9 cellular contexts compared by ENCODE assay signal in the genomic region with DNA sequence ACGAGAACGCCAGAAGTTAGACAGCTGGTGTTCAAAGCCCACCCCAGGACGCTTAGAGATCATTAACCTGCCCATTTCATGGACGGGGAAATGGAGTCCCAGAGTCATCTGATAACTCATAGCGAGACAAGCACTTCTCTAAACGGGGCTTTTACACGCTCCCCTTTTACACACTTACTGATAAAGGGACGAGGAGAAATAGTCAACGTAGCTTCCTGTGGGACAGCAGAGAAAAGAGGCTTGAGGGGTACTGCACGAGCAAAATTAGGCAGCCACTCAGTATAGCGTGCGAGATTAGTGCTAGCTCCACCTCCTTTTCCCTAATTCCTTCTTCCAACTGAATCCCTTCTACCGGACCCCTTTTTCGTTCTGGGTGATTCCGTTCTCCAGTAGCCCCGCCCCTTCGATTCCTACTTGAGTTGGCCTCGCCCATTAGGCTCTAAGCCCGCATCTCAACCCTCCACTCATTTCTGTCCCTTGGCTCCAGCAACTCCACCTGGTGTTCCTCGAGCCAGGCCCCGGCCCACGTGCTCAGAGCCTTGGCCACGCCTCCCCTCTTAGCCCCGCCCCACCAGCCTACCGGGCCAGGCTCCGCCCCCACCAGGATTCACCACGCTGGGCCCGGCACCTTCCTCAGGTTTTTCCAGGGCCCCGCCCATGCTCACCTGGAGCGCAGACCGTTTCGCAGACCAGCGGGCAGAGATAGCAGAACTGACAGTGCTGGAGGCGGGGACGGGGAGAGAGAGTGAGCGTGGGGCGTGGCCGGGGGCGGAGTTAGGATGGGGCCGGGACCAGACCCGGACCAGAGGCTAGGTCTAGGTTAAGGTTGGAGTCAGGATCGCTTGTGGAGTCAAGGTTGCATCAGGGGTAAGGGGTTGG. TPM values are rescaled to one million over a fixed set of nuclear protein-coding genes. Genes with fewer than 3 reads are reported as not detected.
DNase-seq lines count a peak whose midpoint lies in the region; ATAC-seq and TF ChIP-seq lines count a peak whose summit lies in the region.
"Had no signal": no experiment of that assay in that cellular context is flagged by ENCODE, and none has a peak within 500 bp of the region (broad histone marks: within the 10 kb centered on the region; RNA-seq: fewer than 3 reads in every experiment).

No MANE protein-coding gene starts in this region.

- H3K4me3 ChIP-seq in Peyer's patch (peak overlapping the region in 3 of 4 donors; percentile 46 to 73 (median 63)), mammary epithelial cell (replicated peaks in 1 of 3; ENCODE audit: insufficient read depth in 1 of 3, low read depth in 2 of 3, low read length in 3 of 3) (no peak overlapping the region), stomach (peak overlapping the region; percentile 66 to 82 (median 70))

- TF ChIP-seq CTCF in Peyer's patch (IDR thresholded peaks at IDR 0.05) (no peak), mammary epithelial cell (conservative IDR thresholded peaks at IDR 0.05 in 1 of 2, IDR thresholded peaks at IDR 0.05 in 1 of 2; ENCODE audit: extremely low read depth in 1 of 2, insufficient read depth in 1 of 2, low read depth in 1 of 2, low read length in 2 of 2) (no peak), stomach (IDR thresholded peaks at IDR 0.05) (no peak)

- peak in 1 of 2 donors; percentile 58 for TF ChIP-seq POLR2A in Peyer's patch (IDR thresholded peaks at IDR 0.05)
- TF ChIP-seq POLR2A in stomach (IDR thresholded peaks at IDR 0.05) = no peak

- ATAC-seq in HG03135 (IDR thresholded peaks at IDR 0.05; ENCODE audit: unreplicated experiment) = no peak

- no peaks in the 10 kb centered on the region for H3K79me2 ChIP-seq in mammary epithelial cell (ENCODE audit: insufficient read depth, low read length)

- no peaks in the 10 kb centered on the region for H4K20me1 ChIP-seq in mammary epithelial cell (ENCODE audit: insufficient read depth, low read length)

- H3K4me1 ChIP-seq in Peyer's patch (peaks cover 4 to 30% (median 20%) of the 10 kb centered on the region in 4 donors), mammary epithelial cell (ENCODE audit: insufficient read depth, low read length) (peaks cover 19% of the 10 kb centered on the region), stomach (peaks cover 31 to 46% (median 40%) of the 10 kb centered on the region in 4 donors)

- 9% methylated on average over 23 of the region's 42 CpGs for WGBS in mammary epithelial cell (ENCODE audit: low coverage, missing lambda C conversion rate)
- WGBS in stomach, 5 donors = 4 to 9% (median 7%) methylated on average over 42 of the region's 42 CpGs

- H3K27ac ChIP-seq in Peyer's patch = peak overlapping the region in 3 of 4 donors; percentile 83 to 97 (median 87)
- H3K27ac ChIP-seq in mammary epithelial cell (ENCODE audit: insufficient read depth, low read depth, low read length) = no peak overlapping the region
- H3K27ac ChIP-seq in stomach = peak overlapping the region; percentile 72 to 92 (median 85)

- no peaks in the 10 kb centered on the region for H3K27me3 ChIP-seq in Peyer's patch
- H3K27me3 ChIP-seq in mammary epithelial cell (ENCODE audit: insufficient read depth, low read length) = no peaks in the 10 kb centered on the region
- H3K27me3 ChIP-seq in stomach = peaks cover 0 to 33% (median 0%) of the 10 kb centered on the region in 3 donors

- in situ Hi-C loops in mammary epithelial cell (cut with MboI; ENCODE audit: low sequenced_read_pairs in 2 of 2) = loop anchor here (10.0 kb wide), 2 partner anchors 53 to 57 kb away; no protein-coding TSS in a partner anchor

- H3K9me3 ChIP-seq in Peyer's patch (peaks cover 0 to 12% (median 0%) of the 10 kb centered on the region in 4 donors), mammary epithelial cell (replicated peaks; ENCODE audit: insufficient read depth, low read length) (no peaks in the 10 kb centered on the region), stomach (no peaks in the 10 kb centered on the region)

- peak; percentile 90 for DNase-seq in COLO829 (ENCODE audit: low spot score)
- DNase-seq in HuH-7.5 (ENCODE audit: low spot score) = peak; percentile 66
- DNase-seq in Peyer's patch = peak; percentile 22 to 99 (median 96)
- DNase-seq in mammary epithelial cell = peak; percentile 84
- DNase-seq in kidney tubule cell (ENCODE audit: low spot score) = peak; percentile 70
- peak; percentile 99 for DNase-seq in stomach
- no peak for DNase-seq in posterior vena cava (ENCODE audit: low spot score)

- CTCF ChIA-PET in mammary epithelial cell (lab: Charles Lee; ENCODE audit: low non-redundant PET) = no interaction called here

- dilution Hi-C loops in mammary epithelial cell (cut with HindIII; ENCODE audit: low sequenced_read_pairs) = no loop called here

- no peak overlapping the region for H3K9ac ChIP-seq in mammary epithelial cell (ENCODE audit: insufficient read depth, low read length)

- no peaks in the 10 kb centered on the region for H3K36me3 ChIP-seq in Peyer's patch
- no peaks in the 10 kb centered on the region for H3K36me3 ChIP-seq in mammary epithelial cell (ENCODE audit: insufficient read depth, low read length)
- H3K36me3 ChIP-seq in stomach = no peaks in the 10 kb centered on the region

- no peak for TF ChIP-seq EP300 in stomach (IDR thresholded peaks at IDR 0.05)

- intact Hi-C loops in mammary epithelial cell (cut with micrococcal nuclease) (no loop called here), stomach (cut with DNase I; ENCODE audit: low total_unique reads) (loop anchor here (10.0 kb wide), 1 partner anchor 57 kb away; no protein-coding TSS in a partner anchor), posterior vena cava (cut with DNase I) (no loop called here)

- no peak overlapping the region for H3K4me2 ChIP-seq in mammary epithelial cell (ENCODE audit: insufficient read depth, low read depth, low read length)

- TSS peak; percentile 94 for BruUV-seq in mammary epithelial cell (replicated peaks; lab: Mats Ljungman, UMichigan)

- no peak overlapping the region for H2AFZ ChIP-seq in mammary epithelial cell (ENCODE audit: low read depth, low read length)

RNA-seq across cellular contexts. Expression of gene HRC, which starts 3.6 kb away (rescaled TPM):
- under 1 TPM in 3 of 4 donors, not detected in 1; 0.35 to 0.76 (median 0.67) TPM for total RNA-seq in Peyer's patch
- total RNA-seq in mammary epithelial cell = not detected
- not detected for polyA plus RNA-seq in mammary epithelial cell
- not detected for polyA minus RNA-seq in mammary epithelial cell
- 1 to 10 TPM in 2 of 5 donors, not detected in 3; 1.7 to 8.1 TPM for total RNA-seq in stomach
- under 1 TPM; 0.44 to 0.83 (median 0.61) TPM for polyA plus RNA-seq in stomach
- 1 to 10 TPM; 1.1 to 2.4 TPM for total RNA-seq in posterior vena cava
- total RNA-seq: HT1080 had no signal

RNA-seq across cellular contexts. Expression of gene TRPM4, which starts 6.0 kb away (rescaled TPM):
- 100 to 1,000 TPM; 228 to 419 (median 258) TPM for total RNA-seq in Peyer's patch
- total RNA-seq in mammary epithelial cell = 10 to 100 TPM; 32.7 to 61.8 TPM
- 12.6 TPM for polyA plus RNA-seq in mammary epithelial cell
- polyA minus RNA-seq in mammary epithelial cell = 32.3 TPM
- 1,000 to 10,000 TPM in 1 of 5 donors, 100 to 1,000 TPM in 3, 10 to 100 TPM in 1; 29.0 to 1,449 (median 158) TPM for total RNA-seq in stomach
- 10 to 100 TPM; 11.8 to 34.3 (median 26.6) TPM for polyA plus RNA-seq in stomach
- total RNA-seq in posterior vena cava = 10 to 100 TPM; 20.5 to 36.0 TPM

RNA-seq across cellular contexts. Expression of gene PPFIA3, which starts 32.2 kb away (rescaled TPM):
- total RNA-seq in Peyer's patch (10 to 100 TPM; 12.7 to 24.8 (median 16.4) TPM), mammary epithelial cell (1 to 10 TPM; 1.0 to 5.4 TPM), stomach (10 to 100 TPM in 1 of 5 donors, 1 to 10 TPM in 3, under 1 TPM in 1; 0.45 to 12.7 (median 4.2) TPM), posterior vena cava (1 to 10 TPM; 3.6 to 4.9 TPM)
- polyA plus RNA-seq in mammary epithelial cell (2.4 TPM), stomach (10 to 100 TPM in 1 of 3 donors, 1 to 10 TPM in 2; 7.2 to 19.7 (median 9.7) TPM)
- not detected for polyA minus RNA-seq in mammary epithelial cell

RNA-seq across cellular contexts. Expression of gene C19orf73, which starts 32.6 kb away (rescaled TPM):
- total RNA-seq in Peyer's patch (1 to 10 TPM in 3 of 4 donors, not detected in 1; 3.6 to 6.1 (median 4.6) TPM), mammary epithelial cell (1 to 10 TPM in 1 of 2 donors, under 1 TPM in 1; 0.67 to 2.0 TPM), stomach (not detected), posterior vena cava (under 1 TPM in 1 of 2 donors, not detected in 1; 0.81 TPM)
- polyA plus RNA-seq in mammary epithelial cell (0.84 TPM), stomach (1 to 10 TPM; 3.4 to 4.2 (median 3.7) TPM)
- polyA minus RNA-seq in mammary epithelial cell = not detected

RNA-seq across cellular contexts. Expression of gene LIN7B, which starts 37.4 kb away (rescaled TPM):
- total RNA-seq in Peyer's patch = 10 to 100 TPM in 3 of 4 donors, not detected in 1; 13.5 to 29.4 (median 18.0) TPM
- 1 to 10 TPM; 3.6 to 3.8 TPM for total RNA-seq in mammary epithelial cell
- 1.5 TPM for polyA plus RNA-seq in mammary epithelial cell
- polyA minus RNA-seq in mammary epithelial cell = not detected
- total RNA-seq in stomach = 100 to 1,000 TPM in 1 of 5 donors, 10 to 100 TPM in 2, 1 to 10 TPM in 1, not detected in 1; 5.5 to 118 (median 30.5) TPM
- polyA plus RNA-seq in stomach = 10 to 100 TPM in 2 of 3 donors, 1 to 10 TPM in 1; 4.0 to 18.1 (median 11.5) TPM
- 1 to 10 TPM; 9.0 to 9.3 TPM for total RNA-seq in posterior vena cava

Comparison
In these comparisons a context has a peak if more than half of its experiments do, and no peak if none do; other contexts are left out.
1. H3K4me3 ChIP-seq: peak in Peyer's patch (3 of 4) and stomach (4 of 4); none in mammary epithelial cell (0 of 3).